9 cellular contexts compared by ENCODE assay signal in genomic region chr13:34750078-34750703, GRCh38.
DNase-seq lines count a peak whose midpoint lies in the region; ATAC-seq, FAIRE-seq and TF ChIP-seq lines count a peak whose summit lies in the region.
"Had no signal": no experiment of that assay in that cellular context is flagged by ENCODE, and none has a peak within 500 bp of the region (broad histone marks: within the 10 kb centered on the region; RNA-seq: fewer than 3 reads in every experiment).

No MANE protein-coding gene starts in this region.

- 31% methylated on average over 17 of the region's 17 CpGs for WGBS in HepG2 (ENCODE audit: low lambda C conversion rate)

- no peaks in the 10 kb centered on the region for H3K27me3 Mint-ChIP-seq in Caco-2 (ENCODE audit: insufficient read depth, unreplicated experiment)

- H3K4me1 ChIP-seq in Caco-2 = no peaks in the 10 kb centered on the region
- H3K4me1 ChIP-seq in subcutaneous abdominal adipose tissue (ENCODE audit: control insufficient read depth in 5 of 5, insufficient read depth in 5 of 5, low read length in 5 of 5) = peaks cover 0 to 22% (median 2%) of the 10 kb centered on the region in 5 donors
- no peaks in the 10 kb centered on the region for H3K4me1 ChIP-seq in HepG2 (ENCODE audit: insufficient read depth, low read length)
- H3K4me1 ChIP-seq: right lobe of liver had no signal

- no peak overlapping the region for H3K4me2 ChIP-seq in HepG2 (ENCODE audit: low read depth, low read length)

- POLR2A ChIA-PET in Caco-2 (lab: Charles Lee) (no interaction called here), HepG2 (lab: Yijun Ruan, JAX) (no interaction called here)

- no peak for TF ChIP-seq POLR2A in HepG2 (IDR thresholded peaks at IDR 0.05; ENCODE audit: insufficient read depth in 1 of 2, low read depth in 2 of 2, low read length in 2 of 2)

- H4K20me1 ChIP-seq in HepG2 (ENCODE audit: insufficient read depth, low read length) = no peaks in the 10 kb centered on the region

- ATAC-seq in HG02610 (IDR thresholded peaks at IDR 0.05; ENCODE audit: unreplicated experiment) (peak; percentile 59), left ventricle myocardium superior (peak; percentile 12), HepG2 (no peak), GM19467 (IDR thresholded peaks at IDR 0.05; ENCODE audit: unreplicated experiment) (no peak)

- no peaks in the 10 kb centered on the region for H3K36me3 Mint-ChIP-seq in Caco-2 (ENCODE audit: insufficient read depth, unreplicated experiment)

- no peak overlapping the region for H2AFZ ChIP-seq in HepG2 (ENCODE audit: low read length)

- CTCF ChIA-PET in Caco-2 (lab: Charles Lee) = no interaction called here
- CTCF ChIA-PET in HepG2 (lab: Yijun Ruan, JAX; ENCODE audit: low intra/inter-chr PET ratio, low total read pairs) = no interaction called here

- no peak overlapping the region for H3K4me3 ChIP-seq in Caco-2 (ENCODE audit: low read depth, low read length)
- H3K4me3 ChIP-seq in subcutaneous abdominal adipose tissue (ENCODE audit: low read depth in 1 of 5, low read length in 5 of 5) = peak overlapping the region in 4 of 5 donors; percentile 1 to 48 (median 40)
- H3K4me3 ChIP-seq in HepG2 (replicated peaks in 1 of 3; ENCODE audit: insufficient read depth in 1 of 3, low read depth in 2 of 3, low read length in 3 of 3) = no peak overlapping the region

- H3K27me3 ChIP-seq in Caco-2 (replicated peaks; ENCODE audit: control insufficient read depth, insufficient read depth, low read length) = no peaks in the 10 kb centered on the region
- H3K27me3 ChIP-seq in subcutaneous abdominal adipose tissue (ENCODE audit: control insufficient read depth in 5 of 5, insufficient read depth in 4 of 5, low read length in 5 of 5) = peaks cover 0 to 3% (median 2%) of the 10 kb centered on the region in 5 donors
- peaks cover 0 to 15% of the 10 kb centered on the region in 2 experiments; a peak in 1 of 5 replicates for H3K27me3 ChIP-seq in HepG2 (ENCODE audit: control insufficient read depth in 1 of 2, insufficient read depth in 2 of 2, low read length in 2 of 2)
- H3K27me3 ChIP-seq: right lobe of liver had no signal

- H3K36me3 ChIP-seq in Caco-2 (ENCODE audit: control insufficient read depth, insufficient read depth, low read length) = no peaks in the 10 kb centered on the region
- H3K36me3 ChIP-seq in subcutaneous abdominal adipose tissue (ENCODE audit: control insufficient read depth in 5 of 5, insufficient read depth in 5 of 5, low read length in 5 of 5) = no peaks in the 10 kb centered on the region
- no peaks in the 10 kb centered on the region for H3K36me3 ChIP-seq in HepG2 (replicated peaks in 1 of 2; ENCODE audit: control insufficient read depth in 1 of 2, insufficient read depth in 2 of 2, low read length in 2 of 2)
- H3K36me3 ChIP-seq: right lobe of liver had no signal

- no TSS peak for BruUV-seq in Caco-2 (replicated peaks; lab: Mats Ljungman, UMichigan)
- no TSS peak for BruUV-seq in HepG2 (replicated peaks; lab: Mats Ljungman, UMichigan)

- TF ChIP-seq EP300 in HepG2 (IDR thresholded peaks at IDR 0.05; ENCODE audit: low read depth in 2 of 2, low read length in 2 of 2) (no peak), HepG2 (CRISPR knock-in tag; IDR thresholded peaks at IDR 0.05; ENCODE audit: borderline replicate concordance) (no peak)

- H3K9me3 ChIP-seq in Caco-2 (no peaks in the 10 kb centered on the region), subcutaneous abdominal adipose tissue (ENCODE audit: control insufficient read depth in 5 of 5, low read length in 5 of 5) (no peaks in the 10 kb centered on the region), HepG2 (ENCODE audit: low read length) (no peaks in the 10 kb centered on the region)
- H3K9me3 ChIP-seq: right lobe of liver had no signal

- H3K9me3 Mint-ChIP-seq in Caco-2 (ENCODE audit: unreplicated experiment) = no peaks in the 10 kb centered on the region

- in situ Hi-C loops in HepG2 (cut with HindIII; ENCODE audit: extremely low pct_ligation_motif_present, low pct_unique_long_range_greater_than_20kb) = no loop called here

- intact Hi-C loops in Caco-2 (cut with micrococcal nuclease; ENCODE audit: unreplicated experiment) = no loop called here
- intact Hi-C loops in left ventricle myocardium superior (cut with micrococcal nuclease) = no loop called here
- intact Hi-C loops in HepG2 (cut with micrococcal nuclease; ENCODE audit: unreplicated experiment) = no loop called here

- no peak overlapping the region for H3K27ac ChIP-seq in subcutaneous abdominal adipose tissue (ENCODE audit: low read depth, low read length)
- no peak overlapping the region for H3K27ac ChIP-seq in HepG2 (ENCODE audit: extremely low read length, insufficient read depth, low read length)
- H3K27ac ChIP-seq: right lobe of liver had no signal

- H3K9ac ChIP-seq in subcutaneous abdominal adipose tissue (ENCODE audit: low read length in 5 of 5) (no peak overlapping the region), HepG2 (ENCODE audit: insufficient read depth, low read depth, low read length) (no peak overlapping the region)

- no peak for FAIRE-seq in HepG2 (lab: Jason Lieb, UNC)

- H3K27ac Mint-ChIP-seq in Caco-2 (ENCODE audit: unreplicated experiment) = peak overlapping the region; percentile 41

- H3K4me1 Mint-ChIP-seq in Caco-2 (ENCODE audit: low read depth, unreplicated experiment) = no peaks in the 10 kb centered on the region

- H3K4me3 Mint-ChIP-seq in Caco-2 (ENCODE audit: unreplicated experiment) = peak overlapping the region; percentile 47

- H3K79me2 ChIP-seq in HepG2 (ENCODE audit: insufficient read depth, low read length) = no peaks in the 10 kb centered on the region

- no peak for TF ChIP-seq RAD21 in HepG2 (CRISPR knock-in tag; IDR thresholded peaks at IDR 0.05)

- TF ChIP-seq CTCF in Caco-2 (IDR thresholded peaks at IDR 0.05; ENCODE audit: insufficient read depth in 1 of 2, low read depth in 1 of 2, low read length in 1 of 2, severe bottlenecking in 1 of 2, unreplicated experiment in 1 of 2) (no peak), HepG2 (CRISPR knock-in tag; IDR thresholded peaks at IDR 0.05) (no peak)

- no peak for DNase-seq in Caco-2
- peak; percentile 34 for DNase-seq in NCI-H526 treated with DMSO at 0.1 percent for 48 hours (lab: John Stamatoyannopoulos, UW)
- DNase-seq in left ventricle myocardium superior = peak; percentile 37
- no peak for DNase-seq in HepG2 (ENCODE audit: low spot score)
- DNase-seq in hepatic stellate cell (ENCODE audit: low spot score) = no peak
- DNase-seq: right lobe of liver had no signal

TF ChIP-seq in HepG2, 621 proteins besides CTCF, POLR2A, EP300 and RAD21:
- no peak for TF ChIP-seq ZNF570 (CRISPR knock-in tag; IDR thresholded peaks at IDR 0.05; ENCODE audit: borderline replicate concordance)
- no peak for TF ChIP-seq PCBP2 (optimal IDR thresholded peaks at IDR 0.05; ENCODE audit: low read depth, low read length, poor library complexity, severe bottlenecking)
- no peak for TF ChIP-seq ZNF251 (CRISPR knock-in tag; IDR thresholded peaks at IDR 0.05)
- no peak for TF ChIP-seq ZNF615 (CRISPR knock-in tag; IDR thresholded peaks at IDR 0.05; ENCODE audit: borderline replicate concordance)
- TF ChIP-seq ZNF670 (CRISPR knock-in tag; IDR thresholded peaks at IDR 0.05; ENCODE audit: borderline replicate concordance) = no peak
- TF ChIP-seq KDM4B (CRISPR knock-in tag; IDR thresholded peaks at IDR 0.05) = no peak

Comparison
In these comparisons a context has a peak if more than half of its experiments do, and no peak if none do; other contexts are left out.
1. DNase-seq: peak in NCI-H526 treated with DMSO at 0.1 percent for 48 hours (single experiment) and left ventricle myocardium superior (single experiment); none in Caco-2 (0 of 2), HepG2 (single experiment) and hepatic stellate cell (single experiment).
2. H3K4me3 ChIP-seq: peak in subcutaneous abdominal adipose tissue (4 of 5); none in Caco-2 (single experiment) and HepG2 (0 of 3).
3. ATAC-seq: peak in HG02610 (single experiment) and left ventricle myocardium superior (single experiment); none in HepG2 (single experiment) and GM19467 (single experiment).